ENCODE assay signal across 8 cellular contexts in genomic region chr4:2792711-2793577, GRCh38. TPM values are rescaled to one million over a fixed set of nuclear protein-coding genes. Genes with fewer than 3 reads are reported as not detected.
DNase-seq lines count a peak whose midpoint lies in the region; ATAC-seq and TF ChIP-seq lines count a peak whose summit lies in the region.

TSS of gene SH3BP2 (plus strand) at chr4:2793085. CDS start at chr4:2820618, 27,533 bp downstream.

- peak within 1 kb of the TSS; percentile 21 for H3K27ac ChIP-seq in CD4-positive, alpha-beta T cell (ENCODE audit: low read depth, low read length)
- H3K27ac ChIP-seq in ascending aorta (peak within 1 kb of the TSS; percentile 61 to 68), left ventricle myocardium inferior (replicated peaks) (peak within 1 kb of the TSS; percentile 94), prostate gland (peak within 1 kb of the TSS; percentile 36 to 56)

- CTCF ChIA-PET in CD4-positive, alpha-beta T cell (lab: Charles Lee) = no interaction called here

- peaks cover 44% of the 10 kb centered on the region for H3K4me1 Mint-ChIP-seq in CD4-positive, alpha-beta T cell (ENCODE audit: low read depth)

- H3K27me3 ChIP-seq in CD4-positive, alpha-beta T cell (ENCODE audit: control insufficient read depth, insufficient read depth, low read length) = no peaks in the 10 kb centered on the region
- no peaks in the 10 kb centered on the region for H3K27me3 ChIP-seq in ascending aorta
- H3K27me3 ChIP-seq in left ventricle myocardium inferior (ENCODE audit: low read depth) = no peaks in the 10 kb centered on the region
- H3K27me3 ChIP-seq in prostate gland (replicated peaks; ENCODE audit: insufficient read depth) = no peaks in the 10 kb centered on the region

- POLR2A ChIA-PET in CD4-positive, alpha-beta T cell (lab: Charles Lee) = no interaction called here

- H3K4me3 ChIP-seq in HFF-Myc (replicated peaks; ENCODE audit: low read depth, low read length) = peak within 1 kb of the TSS; percentile 49
- peak within 1 kb of the TSS; percentile 81 to 87 for H3K4me3 ChIP-seq in ascending aorta
- H3K4me3 ChIP-seq in left ventricle myocardium inferior = peak within 1 kb of the TSS; percentile 80
- peak within 1 kb of the TSS; percentile 42 to 55 for H3K4me3 ChIP-seq in prostate gland

- no peak for TF ChIP-seq CTCF in CD4-positive, alpha-beta T cell (IDR thresholded peaks at IDR 0.05)
- TF ChIP-seq CTCF in HFF-Myc (IDR thresholded peaks at IDR 0.05; ENCODE audit: low read depth, low read length, missing control alignments) (no peak), ascending aorta (IDR thresholded peaks at IDR 0.05) (no peak), left ventricle myocardium inferior (IDR thresholded peaks at IDR 0.05; ENCODE audit: borderline replicate concordance) (peak; percentile 22), prostate gland (IDR thresholded peaks at IDR 0.05) (peak in 1 of 4 experiments; percentile 11)

- peak within 1 kb of the TSS; percentile 75 for H3K27ac Mint-ChIP-seq in CD4-positive, alpha-beta T cell

- intact Hi-C loops in CD4-positive, alpha-beta T cell (cut with DNase I, micrococcal nuclease) = loop anchor here (5.0 to 10.0 kb wide), 2 partner anchors 36 to 52 kb away; partner anchors contain the start of genes ADD1 (in 1 of the 2) and TNIP2 (in 1 of the 2)
- intact Hi-C loops in ascending aorta (cut with DNase I) = loop anchor here (5.0 kb wide), 1 partner anchor 49 kb away; the partner anchor contains the start of gene ADD1
- intact Hi-C loops in left ventricle myocardium inferior (cut with micrococcal nuclease) = no loop called here
- intact Hi-C loops in prostate gland (cut with DNase I) = no loop called here

- TF ChIP-seq POLR2A in prostate gland (IDR thresholded peaks at IDR 0.05) = peak; percentile 46

- H3K9me3 ChIP-seq in CD4-positive, alpha-beta T cell (ENCODE audit: control insufficient read depth, low read length) = no peaks in the 10 kb centered on the region
- H3K9me3 ChIP-seq in ascending aorta (no peaks in the 10 kb centered on the region), left ventricle myocardium inferior (replicated peaks) (no peaks in the 10 kb centered on the region), prostate gland (no peaks in the 10 kb centered on the region)

- ATAC-seq in CD4-positive, alpha-beta T cell (ENCODE audit: poor library complexity) = peak; percentile 43
- ATAC-seq in HG03139 (IDR thresholded peaks at IDR 0.05; ENCODE audit: unreplicated experiment) = no peak
- ATAC-seq in GM18861 (IDR thresholded peaks at IDR 0.05; ENCODE audit: unreplicated experiment) = no peak

- H3K4me3 Mint-ChIP-seq in CD4-positive, alpha-beta T cell = peak within 1 kb of the TSS; percentile 84

- no peaks in the 10 kb centered on the region for H3K27me3 Mint-ChIP-seq in CD4-positive, alpha-beta T cell

- peak in 8 of 10 experiments; percentile 36 to 61 (median 44) for DNase-seq in CD4-positive, alpha-beta T cell
- DNase-seq in HFF-Myc (ENCODE audit: extremely low read depth, low read depth) (no peak), SK-MEL-5 (ENCODE audit: low read depth, low spot score) (peak; percentile 64), ascending aorta (ENCODE audit: low spot score in 2 of 2) (peak in 1 of 2 donors; percentile 89), left ventricle myocardium inferior (peak; percentile 92), prostate gland (ENCODE audit: low spot score) (no peak)

- no peaks in the 10 kb centered on the region for H3K9me3 Mint-ChIP-seq in CD4-positive, alpha-beta T cell

- H3K4me1 ChIP-seq in ascending aorta (peaks cover 16 to 25% of the 10 kb centered on the region in 2 donors), left ventricle myocardium inferior (peaks cover 81% of the 10 kb centered on the region), prostate gland (replicated peaks) (peaks cover 21% of the 10 kb centered on the region)

- 15% methylated on average over 39 of the region's 103 CpGs for WGBS in prostate gland

- no peaks in the 10 kb centered on the region for H3K36me3 Mint-ChIP-seq in CD4-positive, alpha-beta T cell (ENCODE audit: low read depth)

- in situ Hi-C loops in SK-MEL-5 (cut with HindIII; ENCODE audit: low pct_unique_long_range_greater_than_20kb, low sequenced_read_pairs) = no loop called here

- H3K36me3 ChIP-seq in ascending aorta (no peaks in the 10 kb centered on the region), left ventricle myocardium inferior (no peaks in the 10 kb centered on the region), prostate gland (no peaks in the 10 kb centered on the region)

RNA-seq across cellular contexts. Expression of gene SH3BP2, which starts in this region (rescaled TPM):
- 10 to 100 TPM; 30.1 to 30.5 TPM for total RNA-seq in CD4-positive, alpha-beta T cell
- 15.6 and 18.2 TPM in 2 replicates for total RNA-seq in SK-MEL-5 (2014; rRNA removed; shearing (Covaris generic))
- 21.7 and 23.7 TPM in 2 replicates for polyA plus RNA-seq in SK-MEL-5 (2015; cell fraction: cytosol; rRNA removed)
- polyA plus RNA-seq in SK-MEL-5 (2015; cell fraction: nucleus; rRNA removed) = 105 and 116 TPM in 2 replicates
- total RNA-seq in ascending aorta (70.6 TPM), left ventricle myocardium inferior (24.7 TPM), prostate gland (10 to 100 TPM; 24.3 to 41.3 TPM)

Comparison
In these comparisons a context has a peak if more than half of its experiments do, and no peak if none do; other contexts are left out.
1. DNase-seq: peak in CD4-positive, alpha-beta T cell (8 of 10), SK-MEL-5 (single experiment) and left ventricle myocardium inferior (single experiment); none in HFF-Myc (single experiment) and prostate gland (single experiment).
2. H3K27ac ChIP-seq: peak in every context shown above with its lines; median percentile 94 in left ventricle myocardium inferior; 64 in ascending aorta; 46 in prostate gland; 21 in CD4-positive, alpha-beta T cell.
3. intact Hi-C loops: an anchor here in CD4-positive, alpha-beta T cell (5.0 to 10.0 kb wide) and ascending aorta (5.0 kb wide); none called in left ventricle myocardium inferior and prostate gland.
4. Peak in every context shown above with its lines, with median percentiles within 50 percentile points of each other: H3K4me3 ChIP-seq.